In genomic region chr5:87169300-87169991, GRCh38 we compare ENCODE assay signal across 2 cellular contexts.
TF ChIP-seq lines count a peak whose summit lies in the region.

No MANE protein-coding gene starts in this region.

TF ChIP-seq in IMR-90, 13 proteins besides CTCF, POLR2A, EP300 and RAD21 (continued from another document):
- TF ChIP-seq USF2 (IDR thresholded peaks at IDR 0.05; ENCODE audit: low read depth, low read length), result no peak

TF ChIP-seq in SK-N-SH treated with all-trans-retinoic acid at 6 μM for 48 hours, 23 proteins besides CTCF, POLR2A, EP300 and RAD21 (continued from another document):
- TF ChIP-seq, protein P1, sequence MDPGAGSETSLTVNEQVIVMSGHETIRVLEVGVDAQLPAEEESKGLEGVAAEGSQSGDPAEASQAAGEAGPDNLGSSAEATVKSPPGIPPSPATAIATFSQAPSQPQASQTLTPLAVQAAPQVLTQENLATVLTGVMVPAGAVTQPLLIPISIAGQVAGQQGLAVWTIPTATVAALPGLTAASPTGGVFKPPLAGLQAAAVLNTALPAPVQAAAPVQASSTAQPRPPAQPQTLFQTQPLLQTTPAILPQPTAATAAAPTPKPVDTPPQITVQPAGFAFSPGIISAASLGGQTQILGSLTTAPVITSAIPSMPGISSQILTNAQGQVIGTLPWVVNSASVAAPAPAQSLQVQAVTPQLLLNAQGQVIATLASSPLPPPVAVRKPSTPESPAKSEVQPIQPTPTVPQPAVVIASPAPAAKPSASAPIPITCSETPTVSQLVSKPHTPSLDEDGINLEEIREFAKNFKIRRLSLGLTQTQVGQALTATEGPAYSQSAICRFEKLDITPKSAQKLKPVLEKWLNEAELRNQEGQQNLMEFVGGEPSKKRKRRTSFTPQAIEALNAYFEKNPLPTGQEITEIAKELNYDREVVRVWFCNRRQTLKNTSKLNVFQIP (CRISPR knock-in tag; IDR thresholded peaks at IDR 0.05; ENCODE audit: borderline replicate concordance, low read depth), result no peak
- TF ChIP-seq ARNTL (CRISPR knock-in tag; IDR thresholded peaks at IDR 0.05; ENCODE audit: borderline replicate concordance, low read depth), result no peak
